9 cellular contexts compared by ENCODE assay signal in the genomic region with DNA sequence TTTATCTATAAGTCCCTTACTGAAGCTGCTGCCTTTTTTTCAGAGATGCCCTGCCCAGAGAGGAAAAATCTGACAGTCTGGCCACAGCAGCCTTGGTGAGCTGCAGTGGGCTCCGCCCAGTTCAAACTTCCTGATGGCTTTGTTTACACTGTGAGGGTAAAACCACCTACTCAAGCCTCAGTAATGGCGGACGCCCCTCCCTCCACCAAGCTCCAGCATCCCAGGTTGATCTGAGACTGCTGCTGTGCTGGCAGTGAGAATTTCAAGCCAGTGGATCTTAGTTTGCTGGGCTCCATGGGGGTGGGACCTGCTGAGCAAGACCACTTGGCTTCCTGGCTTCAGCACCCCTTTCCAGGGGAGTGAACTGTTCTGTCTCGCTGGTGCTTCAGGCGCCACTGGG. TPM values are rescaled to one million over a fixed set of nuclear protein-coding genes. Genes with fewer than 3 reads are reported as not detected.
"Had no signal": no experiment of that assay in that cellular context is flagged by ENCODE, and none has a peak within 500 bp of the region (broad histone marks: within the 10 kb centered on the region; RNA-seq: fewer than 3 reads in every experiment).

No MANE protein-coding gene starts in this region.

RNA-seq across cellular contexts. Expression of a gene that starts 52.2 kb away (rescaled TPM):
- total RNA-seq: activated T-cell treated with anti-CD3 and anti-CD28 coated beads, Interleukin-2, amount 50 U/mL, for 4 hours; gastrocnemius medialis; kidney; lung microvascular endothelial cell; myocyte; osteocyte; right atrium auricular region; T-helper 1 cell treated with Interleukin-12 subunit alpha and Interleukin-12 subunit beta and Interleukin-4 antibody, amounts not matched to agents 30 ng/mL and 1 ng/mL, for 36 hours; tibial nerve had no signal
